Comparison of ENCODE assay signal across 9 cellular contexts in the genomic region with DNA sequence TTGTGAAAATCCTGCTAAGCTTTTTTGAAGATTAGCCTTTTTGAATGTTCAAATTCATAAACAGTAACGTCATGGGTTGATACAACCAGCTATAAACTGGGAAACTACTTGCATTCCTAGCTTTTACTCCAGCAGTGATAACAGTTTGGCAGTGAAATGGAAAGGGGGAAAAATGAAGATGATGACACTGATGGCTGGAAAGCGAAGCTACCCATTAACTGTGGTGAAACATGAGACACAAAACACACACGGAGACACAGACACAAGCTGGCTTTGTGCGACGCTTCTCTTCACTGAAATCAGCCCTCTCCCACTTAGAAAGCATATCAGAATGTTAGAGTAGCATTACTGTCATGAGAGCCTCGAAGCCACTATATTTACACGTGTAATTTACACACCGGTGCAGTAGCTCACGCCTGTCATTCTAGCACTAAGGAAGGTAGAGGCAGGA. TPM values are rescaled to one million over a fixed set of nuclear protein-coding genes. Genes with fewer than 3 reads are reported as not detected.
A peak's percentile ranks its signal among the peaks of the same experiment; 100 is the strongest.
DNase-seq lines count a peak whose midpoint lies in the region; ATAC-seq and TF ChIP-seq lines count a peak whose summit lies in the region.
"Had no signal": no experiment of that assay in that cellular context is flagged by ENCODE, and none has a peak within 500 bp of the region (broad histone marks: within the 10 kb centered on the region; RNA-seq: fewer than 3 reads in every experiment).

No MANE protein-coding gene starts in this region.

- H3K9me3 ChIP-seq in aorta (ENCODE audit: control insufficient read depth, low read length) (no peaks in the 10 kb centered on the region), Karpas-422 (ENCODE audit: low read length) (no peaks in the 10 kb centered on the region)

- no peaks in the 10 kb centered on the region for H3K9me3 Mint-ChIP-seq in naive thymus-derived CD8-positive, alpha-beta T cell

- H3K27ac Mint-ChIP-seq in naive thymus-derived CD8-positive, alpha-beta T cell, result peak overlapping the region; percentile 25 to 89 (median 80)

- H3K27me3 ChIP-seq in dorsolateral prefrontal cortex, result no peaks in the 10 kb centered on the region
- H3K27me3 ChIP-seq in aorta (ENCODE audit: control insufficient read depth in 1 of 2, insufficient read depth in 2 of 2, low read length in 1 of 2), result no peaks in the 10 kb centered on the region
- H3K27me3 ChIP-seq in Karpas-422 (ENCODE audit: low read length), result no peaks in the 10 kb centered on the region

- H3K79me2 ChIP-seq in Karpas-422 (ENCODE audit: low read length), result no peaks in the 10 kb centered on the region

- no peaks in the 10 kb centered on the region for H3K9me2 ChIP-seq in Karpas-422 (replicated peaks; ENCODE audit: insufficient read depth, low read length)

- H4K20me1 ChIP-seq in Karpas-422 (ENCODE audit: insufficient read depth, low read depth, low read length), result no peaks in the 10 kb centered on the region

- peak overlapping the region in 10 of 59 donors; percentile 4 to 34 (median 9) for H3K4me3 ChIP-seq in dorsolateral prefrontal cortex
- no peak overlapping the region for H3K4me3 ChIP-seq in aorta (ENCODE audit: low read length in 2 of 2)
- no peak overlapping the region for H3K4me3 ChIP-seq in Karpas-422 (ENCODE audit: low read length)

- H3K27me3 Mint-ChIP-seq in naive thymus-derived CD8-positive, alpha-beta T cell, result no peaks in the 10 kb centered on the region

- no peak overlapping the region for H3K9ac ChIP-seq in Karpas-422 (ENCODE audit: low read length)

- no peaks in the 10 kb centered on the region for H3K4me1 ChIP-seq in aorta (ENCODE audit: control insufficient read depth in 1 of 2, insufficient read depth in 2 of 2, low read length in 2 of 2)
- H3K4me1 ChIP-seq in Karpas-422 (ENCODE audit: low read length), result peaks cover 9% of the 10 kb centered on the region

- WGBS in aorta, 2 donors, result 40 to 48% methylated on average over 9 of the region's 9 CpGs

- no peaks in the 10 kb centered on the region for H3K36me3 ChIP-seq in aorta (ENCODE audit: control insufficient read depth in 1 of 2, insufficient read depth in 2 of 2, low read length in 1 of 2)
- no peaks in the 10 kb centered on the region for H3K36me3 ChIP-seq in Karpas-422 (ENCODE audit: insufficient read depth, low read length)

- peaks cover 47 to 100% (median 92%) of the 10 kb centered on the region in 4 donors for H3K4me1 Mint-ChIP-seq in naive thymus-derived CD8-positive, alpha-beta T cell

- no peak overlapping the region for H3K4me2 ChIP-seq in Karpas-422 (ENCODE audit: low read depth, low read length, poor library complexity, severe bottlenecking)

- POLR2A ChIA-PET in naive thymus-derived CD8-positive, alpha-beta T cell (lab: Charles Lee), result interaction anchor here (0.6 to 2.3 kb wide), 8 partner anchors 8 to 24 kb away, joined by 3 to 11 read pairs (median 5); partner anchors contain the start of gene VPS37B

- intact Hi-C loops in left cardiac atrium (cut with DNase I) (no loop called here), cardiac septum (cut with DNase I) (no loop called here), dorsolateral prefrontal cortex (cut with DNase I) (loop anchor here in 1 of 2 donors (5.0 kb wide), 1 partner anchor 72 kb away; no protein-coding TSS in a partner anchor), aorta (cut with DNase I) (no loop called here)

- H2AFZ ChIP-seq in Karpas-422 (ENCODE audit: low read length), result no peak overlapping the region

- no peak for DNase-seq in left cardiac atrium
- DNase-seq in cardiac septum (ENCODE audit: low spot score), result no peak
- peak in 1 of 10 donors; percentile 14 for DNase-seq in dorsolateral prefrontal cortex
- DNase-seq in naive thymus-derived CD8-positive, alpha-beta T cell, result no peak
- DNase-seq in aorta, result no peak
- no peak for DNase-seq in Karpas-422
- DNase-seq in UCSD-AML1 (lab: John Stamatoyannopoulos, UW; ENCODE audit: unreplicated experiment), result no peak
- no peak for DNase-seq in cortex of kidney (lab: John Stamatoyannopoulos, UW)
- DNase-seq: NCI-H1417 treated with DMSO at 0.1 percent for 48 hours had no signal

- TF ChIP-seq CTCF in dorsolateral prefrontal cortex (IDR thresholded peaks at IDR 0.05 in 54 of 56, conservative IDR thresholded peaks at IDR 0.05 in 2 of 56; ENCODE audit: low read depth in 1 of 56, partially characterized antibody in 56 of 56), result no peak

- peak overlapping the region in 6 of 10 donors; percentile 7 to 49 (median 33) for H3K4me3 Mint-ChIP-seq in naive thymus-derived CD8-positive, alpha-beta T cell

- H3K27ac ChIP-seq in dorsolateral prefrontal cortex (peak overlapping the region in 49 of 59 donors; percentile 3 to 76 (median 48)), aorta (ENCODE audit: low read depth in 1 of 2, low read length in 2 of 2) (peak overlapping the region in 1 of 2 donors; percentile 17), Karpas-422 (ENCODE audit: low read length) (no peak overlapping the region)

- ATAC-seq in left cardiac atrium (peak; percentile 14 to 63), aorta (ENCODE audit: low FRiP score) (peak; percentile 45)
- no peak for ATAC-seq in naive thymus-derived CD8-positive, alpha-beta T cell

- peaks cover 0 to 20% (median 0%) of the 10 kb centered on the region in 3 donors for H3K36me3 Mint-ChIP-seq in naive thymus-derived CD8-positive, alpha-beta T cell

RNA-seq across cellular contexts. Expression of gene VPS37B, which starts 15.7 kb away (rescaled TPM):
- total RNA-seq in left cardiac atrium (10 to 100 TPM; 20.5 to 22.7 TPM), cardiac septum (16.8 TPM), dorsolateral prefrontal cortex (10 to 100 TPM; 15.8 to 35.3 (median 22.0) TPM), aorta (10 to 100 TPM; 27.1 to 36.4 TPM)
- total RNA-seq in naive thymus-derived CD8-positive, alpha-beta T cell, result 10 to 100 TPM; 36.4 to 37.2 TPM
- 10 to 100 TPM; 15.2 to 19.4 (median 19.3) TPM for polyA plus RNA-seq in naive thymus-derived CD8-positive, alpha-beta T cell
- polyA plus RNA-seq in aorta, result 10 to 100 TPM in 1 of 2 donors, 1 to 10 TPM in 1; 7.4 to 17.6 TPM
- not detected in 2 replicates for total RNA-seq in Karpas-422 (2014; rRNA removed; shearing (Covaris generic); ENCODE audit: low replicate concordance)

RNA-seq across cellular contexts. Expression of gene HIP1R, which starts 44.9 kb away (rescaled TPM):
- total RNA-seq in left cardiac atrium (10 to 100 TPM; 24.9 to 38.9 TPM), cardiac septum (16.6 TPM), dorsolateral prefrontal cortex (100 to 1,000 TPM in 104 of 120 experiments, 10 to 100 TPM in 16; 38.9 to 309 (median 147) TPM), aorta (10 to 100 TPM; 25.4 to 26.6 TPM)
- 100 to 1,000 TPM; 142 to 144 TPM for total RNA-seq in naive thymus-derived CD8-positive, alpha-beta T cell
- 10 to 100 TPM in 2 of 3 donors, 1 to 10 TPM in 1; 4.7 to 16.7 (median 12.9) TPM for polyA plus RNA-seq in naive thymus-derived CD8-positive, alpha-beta T cell
- polyA plus RNA-seq in aorta, result 100 to 1,000 TPM in 1 of 2 donors, 10 to 100 TPM in 1; 33.7 to 101 TPM
- total RNA-seq in Karpas-422 (2014; rRNA removed; shearing (Covaris generic); ENCODE audit: low replicate concordance), result 19.4 and 42.9 TPM in 2 replicates

Comparison
In these comparisons a context has a peak if more than half of its experiments do, and no peak if none do; other contexts are left out.
1. ATAC-seq: peak in left cardiac atrium (2 of 2) and aorta (single experiment); none in naive thymus-derived CD8-positive, alpha-beta T cell (0 of 2).
2. RNA of gene VPS37B, which starts 15.7 kb away (total RNA-seq): 36.4 to 37.2 TPM in naive thymus-derived CD8-positive, alpha-beta T cell, 27.1 to 36.4 TPM in aorta, 20.5 to 22.7 TPM in left cardiac atrium, 15.8 to 35.3 TPM in dorsolateral prefrontal cortex and 16.8 TPM in cardiac septum (single experiment); not detected in Karpas-422; every median in the first group is over 10 times any median in the second.